20 cellular contexts compared by ENCODE assay signal in genomic region chr19:19075126-19075525, GRCh38.
"Had no signal": no experiment of that assay in that cellular context is flagged by ENCODE, and none has a peak within 500 bp of the region (broad histone marks: within the 10 kb centered on the region; RNA-seq: fewer than 3 reads in every experiment).

No MANE protein-coding gene starts in this region.

- H3K4me1 ChIP-seq: colonic mucosa, esophagus muscularis mucosa, foreskin keratinocyte, left lung had no signal

- ATAC-seq: foreskin keratinocyte; gastrocnemius medialis; left cardiac atrium; left lung; left ventricle myocardium superior; lower lobe of right lung; naive thymus-derived CD4-positive, alpha-beta T cell had no signal

- H3K9me3 ChIP-seq: colonic mucosa, esophagus muscularis mucosa, gastrocnemius medialis, heart right ventricle, left lung, lower lobe of right lung had no signal

- H3K4me3 ChIP-seq: colonic mucosa, esophagus muscularis mucosa, gastrocnemius medialis, heart right ventricle, left lung, lower lobe of right lung had no signal

- H3K4me3 Mint-ChIP-seq: memory B cell; naive thymus-derived CD4-positive, alpha-beta T cell had no signal

- H3K27me3 Mint-ChIP-seq: memory B cell; naive thymus-derived CD4-positive, alpha-beta T cell had no signal

- H3K36me3 ChIP-seq: colonic mucosa, gastrocnemius medialis, left lung, lower lobe of right lung had no signal

- DNase-seq: colonic mucosa; dorsolateral prefrontal cortex; effector CD4-positive, alpha-beta T cell; effector memory CD4-positive, alpha-beta T cell; foreskin keratinocyte; gastrocnemius medialis; glutamatergic neuron; head of caudate nucleus; heart right ventricle; hippocampal formation; left cardiac atrium; left lung; left ventricle myocardium superior; lower lobe of right lung; mammary epithelial cell; mesendoderm; midbrain; naive thymus-derived CD4-positive, alpha-beta T cell had no signal

- H3K27me3 ChIP-seq: colonic mucosa, dorsolateral prefrontal cortex, esophagus muscularis mucosa, foreskin keratinocyte, gastrocnemius medialis, heart right ventricle, left lung had no signal

- H3K9me3 Mint-ChIP-seq: memory B cell; naive thymus-derived CD4-positive, alpha-beta T cell had no signal

- H3K27ac ChIP-seq: colonic mucosa, dorsolateral prefrontal cortex, esophagus muscularis mucosa, foreskin keratinocyte, heart right ventricle, left lung, lower lobe of right lung had no signal
